In genomic region chr14:99571303-99571986, GRCh38 we compare ENCODE assay signal across 14 cellular contexts. TPM values are rescaled to one million over a fixed set of nuclear protein-coding genes. Genes with fewer than 3 reads are reported as not detected.
DNase-seq lines count a peak whose midpoint lies in the region; FAIRE-seq and TF ChIP-seq lines count a peak whose summit lies in the region.
"Had no signal": no experiment of that assay in that cellular context is flagged by ENCODE, and none has a peak within 500 bp of the region (broad histone marks: within the 10 kb centered on the region; RNA-seq: fewer than 3 reads in every experiment).

No MANE protein-coding gene starts in this region.

- no peak overlapping the region for H4K8ac ChIP-seq in H9 (replicated peaks; ENCODE audit: insufficient read length, low read depth, low read length)

- WGBS in H9 (ENCODE audit: extremely low coverage, insufficient read length, low lambda C conversion rate), result no CpG with 5 or more reads among the region's 10 CpGs
- WGBS in esophagus muscularis mucosa, result 59% methylated on average over 10 of the region's 10 CpGs

- H2BK12ac ChIP-seq in H9 (ENCODE audit: insufficient read length, low read depth, low read length), result no peak overlapping the region

- H3K36me3 Mint-ChIP-seq in H9 (ENCODE audit: insufficient read depth in 1 of 3, low read depth in 3 of 3), result 0 out of 7 replicates have a peak, but pooled peaks cover 0 to 1% (median 0%) of the 10 kb centered on the region in 3 experiments
- H3K36me3 Mint-ChIP-seq in progenitor cell of endocrine pancreas (ENCODE audit: insufficient read depth), result no peaks in the 10 kb centered on the region
- H3K36me3 Mint-ChIP-seq in Calu3 (ENCODE audit: insufficient read depth, unreplicated experiment), result peaks cover 19% of the 10 kb centered on the region

- no peak for FAIRE-seq in GM19239 (lab: Jason Lieb, UNC)

- H3K27me3 ChIP-seq in H9 (ENCODE audit: insufficient read depth, low read length) (no peaks in the 10 kb centered on the region), esophagus muscularis mucosa (no peaks in the 10 kb centered on the region)

- no peak for TF ChIP-seq CTCF in H9 (conservative IDR thresholded peaks at IDR 0.05)
- TF ChIP-seq CTCF in esophagus muscularis mucosa (IDR thresholded peaks at IDR 0.05), result no peak
- no peak for TF ChIP-seq CTCF in progenitor cell of endocrine pancreas (IDR thresholded peaks at IDR 0.05; ENCODE audit: unreplicated experiment)
- no peak for TF ChIP-seq CTCF in Calu3 (IDR thresholded peaks at IDR 0.05; ENCODE audit: unreplicated experiment)

- H4K91ac ChIP-seq in H9 (ENCODE audit: insufficient read length, low read depth, low read length), result no peak overlapping the region

- no peak overlapping the region for H2AFZ ChIP-seq in H9 (ENCODE audit: low read length)

- no peak for TF ChIP-seq POLR2A in esophagus muscularis mucosa (IDR thresholded peaks at IDR 0.05; ENCODE audit: low read depth)

- H3K56ac ChIP-seq in H9 (ENCODE audit: insufficient read length, low read depth, low read length), result no peak overlapping the region

- peaks cover 7% of the 10 kb centered on the region; the same call in 1 of the 2 replicates for H3K4me1 ChIP-seq in H9 (ENCODE audit: insufficient read depth, low read length)
- peaks cover 89 to 100% (median 100%) of the 10 kb centered on the region in 4 donors for H3K4me1 ChIP-seq in esophagus muscularis mucosa

- H2BK5ac ChIP-seq in H9 (ENCODE audit: insufficient read length, low read length), result no peak overlapping the region

- no peaks in the 10 kb centered on the region for H3K36me3 ChIP-seq in esophagus muscularis mucosa

- H3K4me3 ChIP-seq in esophagus muscularis mucosa, result no peak overlapping the region
- H3K4me3 ChIP-seq: lung had no signal

- H4K5ac ChIP-seq in H9 (ENCODE audit: insufficient read length, low read depth, low read length), result no peak overlapping the region

- H3K4me3 Mint-ChIP-seq in H9 (peak overlapping the region in 1 of 2 experiments; percentile 51; a peak in 1 of 5 replicates), progenitor cell of endocrine pancreas (ENCODE audit: low read depth) (no peak overlapping the region), Calu3 (ENCODE audit: low read depth, unreplicated experiment) (no peak overlapping the region)

- H3K4me1 Mint-ChIP-seq in H9 (peaks cover 83 to 99% of the 10 kb centered on the region in 2 experiments), progenitor cell of endocrine pancreas (ENCODE audit: low read depth) (peaks cover 67% of the 10 kb centered on the region), Calu3 (ENCODE audit: low read depth, unreplicated experiment) (peaks cover 47% of the 10 kb centered on the region)

- H3K9me3 Mint-ChIP-seq in H9 (no peaks in the 10 kb centered on the region; a peak in 1 of 5 replicates), progenitor cell of endocrine pancreas (ENCODE audit: low read depth) (no peaks in the 10 kb centered on the region), Calu3 (ENCODE audit: low read depth, unreplicated experiment) (no peaks in the 10 kb centered on the region)
- H3K9me3 Mint-ChIP-seq: activated T-helper 2 cell treated with anti-CD3 and anti-CD28 coated beads, Interferon-gamma antibody, Interleukin-2, Interleukin-4, amounts not matched to agents 10 μg/mL and 5 μg/mL and 100 μg/mL, durations not matched to agents 14 hours and 24 hours and 36 hours had no signal

- H3K9ac ChIP-seq in H9 (ENCODE audit: extremely low read depth, insufficient read length, low read length), result no peak overlapping the region

- intact Hi-C loops in esophagus muscularis mucosa (cut with DNase I) (no loop called here), Calu3 (cut with micrococcal nuclease; ENCODE audit: unreplicated experiment) (no loop called here)

- no peak overlapping the region for H3K23ac ChIP-seq in H9 (ENCODE audit: insufficient read length, low read depth, low read length)

- no peak overlapping the region for H2BK120ac ChIP-seq in H9 (ENCODE audit: low read depth, low read length, poor library complexity, severe bottlenecking)

- DNase-seq in H9 (no peak), NCI-H2081 (lab: John Stamatoyannopoulos, UW) (peak; percentile 78 to 94), esophagus muscularis mucosa (ENCODE audit: extremely low spot score) (no peak), progenitor cell of endocrine pancreas (ENCODE audit: low spot score, unreplicated experiment) (no peak), Calu3 (no peak), GM19239 (ENCODE audit: insufficient read length, low spot score) (no peak), D341Med (ENCODE audit: low spot score) (no peak), NCI-H226 (no peak)
- DNase-seq: activated CD4-positive, alpha-beta T cell treated with anti-CD3 and anti-CD28 coated beads for 1 hour; DMS153; NCI-H2107; SIG-M5 had no signal

- H3K9me3 ChIP-seq in H9 (ENCODE audit: control insufficient read depth, low read depth, low read length), result no peaks in the 10 kb centered on the region
- H3K9me3 ChIP-seq in esophagus muscularis mucosa, result no peaks in the 10 kb centered on the region

- no peak overlapping the region for H2BK15ac ChIP-seq in H9 (ENCODE audit: low read depth, low read length)

- peaks cover 20% of the 10 kb centered on the region for H3K27me3 Mint-ChIP-seq in H9 (ENCODE audit: low read depth)
- no peaks in the 10 kb centered on the region for H3K27me3 Mint-ChIP-seq in progenitor cell of endocrine pancreas
- H3K27me3 Mint-ChIP-seq in Calu3 (ENCODE audit: unreplicated experiment), result no peaks in the 10 kb centered on the region

- no peak overlapping the region for H3K4me2 ChIP-seq in H9 (ENCODE audit: insufficient read depth, insufficient read length, low read length)

- H3T11ph ChIP-seq in H9 (ENCODE audit: low read length), result no peak overlapping the region

- H3K27ac ChIP-seq in H9 (ENCODE audit: insufficient read length, low read depth, low read length), result no peak overlapping the region
- H3K27ac ChIP-seq in esophagus muscularis mucosa (replicated peaks in 1 of 4), result peak overlapping the region; percentile 88 to 90 (median 90)

- CTCF ChIA-PET in Calu3 (lab: Charles Lee), result no interaction called here

- H3K4ac ChIP-seq in H9 (ENCODE audit: low read depth, low read length), result no peak overlapping the region

- peak overlapping the region in 2 of 3 experiments; percentile 80 to 83; a peak in 3 of 7 replicates for H3K27ac Mint-ChIP-seq in H9
- peak overlapping the region; percentile 92 for H3K27ac Mint-ChIP-seq in progenitor cell of endocrine pancreas
- H3K27ac Mint-ChIP-seq in Calu3 (ENCODE audit: unreplicated experiment), result no peak overlapping the region
- H3K27ac Mint-ChIP-seq: activated T-helper 2 cell treated with anti-CD3 and anti-CD28 coated beads, Interferon-gamma antibody, Interleukin-2, Interleukin-4, amounts not matched to agents 10 μg/mL and 5 μg/mL and 100 μg/mL, durations not matched to agents 14 hours and 24 hours and 36 hours had no signal

- no peak overlapping the region for H2AK5ac ChIP-seq in H9 (ENCODE audit: insufficient read length, low read length)

- no peaks in the 10 kb centered on the region for H3K79me1 ChIP-seq in H9 (ENCODE audit: insufficient read depth, low read depth, low read length, poor library complexity, severe bottlenecking)

- H4K20me1 ChIP-seq in H9 (ENCODE audit: control insufficient read depth, insufficient read depth, insufficient read length), result no peaks in the 10 kb centered on the region

- no peak for TF ChIP-seq EP300 in esophagus muscularis mucosa (IDR thresholded peaks at IDR 0.05)

- no TSS peak for BruUV-seq in Calu3 (replicated peaks; lab: Mats Ljungman, UMichigan)

- no peak overlapping the region for H2BK20ac ChIP-seq in H9 (ENCODE audit: low read depth, low read length, poor library complexity, severe bottlenecking)

- H3K18ac ChIP-seq in H9 (ENCODE audit: insufficient read length, low read depth, low read length), result no peak overlapping the region

- H3K14ac ChIP-seq in H9 (ENCODE audit: insufficient read depth, low read length), result peak overlapping the region; percentile 68; the same call in 1 of the 2 replicates

- no peaks in the 10 kb centered on the region; the same call in 1 of the 2 replicates for H3K79me2 ChIP-seq in H9 (ENCODE audit: insufficient read depth, low read length)

- no peaks in the 10 kb centered on the region for H3K23me2 ChIP-seq in H9 (ENCODE audit: insufficient read length, low read depth, low read length, poor library complexity, severe bottlenecking)

RNA-seq across cellular contexts. Expression of gene CCDC85C, which starts 32.6 kb away (rescaled TPM):
- total RNA-seq in H9 (2021), result 33.2 and 36.3 TPM in 2 replicates
- 10 to 100 TPM; 17.9 to 48.7 (median 30.8) TPM for total RNA-seq in esophagus muscularis mucosa
- 43.6 and 44.9 TPM in 2 replicates for total RNA-seq in progenitor cell of endocrine pancreas
- total RNA-seq in Calu3 (2022), result 44.6 and 45.1 TPM in 2 replicates

Comparison
In these comparisons a context has a peak if more than half of its experiments do, and no peak if none do; other contexts are left out.
1. DNase-seq: peak in NCI-H2081 (2 of 2); none in H9 (single experiment), esophagus muscularis mucosa (single experiment), progenitor cell of endocrine pancreas (single experiment), Calu3 (single experiment), GM19239 (single experiment), D341Med (single experiment) and NCI-H226 (single experiment).